ENCODE assay signal across 13 cellular contexts in genomic region chr4:112290341-112290740, GRCh38. TPM values are rescaled to one million over a fixed set of nuclear protein-coding genes. Genes with fewer than 3 reads are reported as not detected.
DNase-seq lines count a peak whose midpoint lies in the region; ATAC-seq and TF ChIP-seq lines count a peak whose summit lies in the region.
"Had no signal": no experiment of that assay in that cellular context is flagged by ENCODE, and none has a peak within 500 bp of the region (broad histone marks: within the 10 kb centered on the region; RNA-seq: fewer than 3 reads in every experiment).

No MANE protein-coding gene starts in this region.

- no peak overlapping the region for H3K4me3 Mint-ChIP-seq in activated naive CD8-positive, alpha-beta T cell treated with anti-CD3 and anti-CD28 coated beads for 36 hours
- H3K4me3 Mint-ChIP-seq: nephron had no signal

- 78 to 87% methylated on average over 3 of the region's 3 CpGs for WGBS in upper lobe of left lung, 2 donors

- H3K4me3 ChIP-seq in GM12865 (ENCODE audit: low read depth, low read length) (no peak overlapping the region), upper lobe of left lung (no peak overlapping the region)

- TF ChIP-seq CTCF in GM12865 (IDR thresholded peaks at IDR 0.05; ENCODE audit: insufficient read depth, low read depth, low read length, missing control alignments) = no peak
- TF ChIP-seq CTCF in upper lobe of left lung (IDR thresholded peaks at IDR 0.05) = no peak

- ATAC-seq in GM18868 (IDR thresholded peaks at IDR 0.05; ENCODE audit: unreplicated experiment) (peak; percentile 34), HG03342 (IDR thresholded peaks at IDR 0.05; ENCODE audit: unreplicated experiment) (peak; percentile 18), HG03159 (IDR thresholded peaks at IDR 0.05; ENCODE audit: unreplicated experiment) (no peak), upper lobe of left lung (ENCODE audit: low FRiP score in 2 of 2) (no peak)

- H3K4me1 ChIP-seq in upper lobe of left lung = peaks cover 0 to 17% (median 9%) of the 10 kb centered on the region in 4 donors

- no peaks in the 10 kb centered on the region for H3K36me3 ChIP-seq in upper lobe of left lung

- no peaks in the 10 kb centered on the region for H3K27me3 ChIP-seq in upper lobe of left lung

- TF ChIP-seq POLR2A in upper lobe of left lung (IDR thresholded peaks at IDR 0.05) = no peak

- no peaks in the 10 kb centered on the region for H3K27me3 Mint-ChIP-seq in activated naive CD8-positive, alpha-beta T cell treated with anti-CD3 and anti-CD28 coated beads for 36 hours

- peak overlapping the region; percentile 81 for H3K27ac Mint-ChIP-seq in activated naive CD8-positive, alpha-beta T cell treated with anti-CD3 and anti-CD28 coated beads for 36 hours
- H3K27ac Mint-ChIP-seq: nephron had no signal

- no peak overlapping the region for H3K27ac ChIP-seq in upper lobe of left lung

- no peak for TF ChIP-seq EP300 in upper lobe of left lung (IDR thresholded peaks at IDR 0.05)

- peaks cover 18% of the 10 kb centered on the region for H3K36me3 Mint-ChIP-seq in activated naive CD8-positive, alpha-beta T cell treated with anti-CD3 and anti-CD28 coated beads for 36 hours

- H3K9me3 ChIP-seq in upper lobe of left lung = no peaks in the 10 kb centered on the region

- peaks cover 44% of the 10 kb centered on the region for H3K4me1 Mint-ChIP-seq in activated naive CD8-positive, alpha-beta T cell treated with anti-CD3 and anti-CD28 coated beads for 36 hours
- H3K4me1 Mint-ChIP-seq: nephron had no signal

- DNase-seq in GM12865 (ENCODE audit: low read depth) (peak; percentile 85), upper lobe of left lung (no peak), EL (no peak)
- peak; percentile 39 for DNase-seq in activated naive CD8-positive, alpha-beta T cell treated with anti-CD3 and anti-CD28 coated beads for 36 hours
- DNase-seq: C1 segment of cervical spinal cord; effector CD8-positive, alpha-beta T cell; NCI-H1930; retina; SIG-M5 had no signal

- H3K9me3 Mint-ChIP-seq in activated naive CD8-positive, alpha-beta T cell treated with anti-CD3 and anti-CD28 coated beads for 36 hours = peaks cover 6% of the 10 kb centered on the region
- H3K9me3 Mint-ChIP-seq: nephron had no signal

RNA-seq across cellular contexts. Expression of gene TIFA, which starts 4.6 kb away (rescaled TPM):
- total RNA-seq in activated naive CD8-positive, alpha-beta T cell treated with anti-CD3 and anti-CD28 coated beads for 36 hours = 10 to 100 TPM; 45.6 to 49.2 TPM
- 10 to 100 TPM in 1 of 6 donors, 1 to 10 TPM in 5; 1.3 to 14.5 (median 7.6) TPM for total RNA-seq in upper lobe of left lung

RNA-seq across cellular contexts. Expression of gene ALPK1, which starts 6.8 kb away (rescaled TPM):
- 10 to 100 TPM; 14.0 to 14.7 TPM for total RNA-seq in activated naive CD8-positive, alpha-beta T cell treated with anti-CD3 and anti-CD28 coated beads for 36 hours
- 10 to 100 TPM; 22.7 to 68.0 (median 35.6) TPM for total RNA-seq in upper lobe of left lung

RNA-seq across cellular contexts. Expression of gene AP1AR, which starts 58.8 kb away (rescaled TPM):
- total RNA-seq in activated naive CD8-positive, alpha-beta T cell treated with anti-CD3 and anti-CD28 coated beads for 36 hours = 10 to 100 TPM; 19.1 to 22.4 TPM
- total RNA-seq in upper lobe of left lung = 10 to 100 TPM; 21.9 to 25.1 (median 24.1) TPM

Comparison
In these comparisons a context has a peak if more than half of its experiments do, and no peak if none do; other contexts are left out.
1. DNase-seq: peak in GM12865 (single experiment) and activated naive CD8-positive, alpha-beta T cell treated with anti-CD3 and anti-CD28 coated beads for 36 hours (single experiment); none in upper lobe of left lung (0 of 2) and EL (single experiment).
2. ATAC-seq: peak in GM18868 (single experiment) and HG03342 (single experiment); none in HG03159 (single experiment) and upper lobe of left lung (0 of 2).